9 cellular contexts compared by ENCODE assay signal in the genomic region with DNA sequence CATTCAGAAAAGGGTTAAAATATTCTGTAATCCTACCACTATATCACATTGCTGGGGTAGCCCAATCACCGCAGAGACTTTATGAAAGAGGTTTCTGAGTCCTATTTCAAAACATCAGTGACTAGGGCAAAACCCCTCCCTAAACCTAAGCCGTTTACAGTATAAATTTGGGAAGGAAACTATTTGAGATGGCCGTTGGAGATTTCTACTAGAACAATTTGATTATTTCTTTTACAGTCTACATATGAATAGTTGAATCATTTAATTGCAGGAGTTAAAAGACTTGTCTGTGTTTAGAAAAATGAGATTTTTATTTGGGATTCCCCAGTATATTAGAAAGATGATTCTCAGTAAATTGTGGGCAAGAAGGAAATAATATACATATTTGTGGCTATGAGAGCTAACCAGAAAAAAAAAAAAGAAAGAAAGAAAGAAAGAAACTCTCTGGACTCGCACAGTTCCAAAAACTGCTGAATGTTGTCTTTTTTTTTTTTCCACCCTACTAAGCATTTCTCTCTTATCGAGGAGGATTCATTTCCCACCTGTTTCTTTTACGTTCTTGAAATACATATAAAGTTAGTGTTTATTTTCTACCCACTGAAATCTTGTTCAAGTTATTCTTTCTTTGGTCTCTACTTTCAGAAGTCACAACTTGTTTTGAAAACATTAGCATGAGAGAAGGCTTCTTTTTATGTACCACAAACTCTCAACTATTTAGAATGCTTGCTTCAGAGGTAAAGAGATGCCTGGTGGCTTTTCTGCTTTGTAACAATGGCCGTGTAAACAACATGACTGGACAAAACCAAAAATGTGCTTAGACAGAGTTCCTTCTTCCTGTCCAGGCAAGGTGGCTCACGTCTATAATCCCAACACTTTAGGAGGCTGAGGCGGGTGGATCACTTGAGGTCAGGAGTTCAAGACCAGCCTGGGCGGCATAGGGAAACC.
DNase-seq lines count a peak whose midpoint lies in the region; FAIRE-seq and TF ChIP-seq lines count a peak whose summit lies in the region.
"Had no signal": no experiment of that assay in that cellular context is flagged by ENCODE, and none has a peak within 500 bp of the region (broad histone marks: within the 10 kb centered on the region; RNA-seq: fewer than 3 reads in every experiment).

No MANE protein-coding gene starts in this region.

- peaks cover 57% of the 10 kb centered on the region for H3K4me1 Mint-ChIP-seq in T-helper 1 cell treated with Interleukin-12 subunit alpha and Interleukin-12 subunit beta and Interleukin-4 antibody, amounts not matched to agents 30 μg/mL and 1 μg/mL, for 36 hours (ENCODE audit: low read depth)
- peaks cover 1% of the 10 kb centered on the region for H3K4me1 Mint-ChIP-seq in progenitor cell of endocrine pancreas (ENCODE audit: low read depth)
- no peaks in the 10 kb centered on the region for H3K4me1 Mint-ChIP-seq in endodermal cell

- peak overlapping the region; percentile 56 for H3K4me3 Mint-ChIP-seq in T-helper 1 cell treated with Interleukin-12 subunit alpha and Interleukin-12 subunit beta and Interleukin-4 antibody, amounts not matched to agents 30 μg/mL and 1 μg/mL, for 36 hours
- H3K4me3 Mint-ChIP-seq in progenitor cell of endocrine pancreas (ENCODE audit: low read depth): no peak overlapping the region
- H3K4me3 Mint-ChIP-seq in endodermal cell: no peak overlapping the region

- H3K9me3 Mint-ChIP-seq in T-helper 1 cell treated with Interleukin-12 subunit alpha and Interleukin-12 subunit beta and Interleukin-4 antibody, amounts not matched to agents 30 μg/mL and 1 μg/mL, for 36 hours: peaks cover 4% of the 10 kb centered on the region
- peaks cover 4% of the 10 kb centered on the region for H3K9me3 Mint-ChIP-seq in progenitor cell of endocrine pancreas (ENCODE audit: low read depth)
- H3K9me3 Mint-ChIP-seq in endodermal cell: peaks cover 4% of the 10 kb centered on the region

- DNase-seq in GM19239 (ENCODE audit: insufficient read length, low spot score): no peak
- DNase-seq in fibroblast of gingiva (ENCODE audit: low read depth): peak; percentile 49
- no peak for DNase-seq in cerebellum (ENCODE audit: low spot score)
- no peak for DNase-seq in NCI-H2029 (lab: John Stamatoyannopoulos, UW)
- no peak for DNase-seq in progenitor cell of endocrine pancreas (ENCODE audit: low spot score, unreplicated experiment)
- no peak for DNase-seq in endodermal cell
- DNase-seq: retina had no signal

- no peaks in the 10 kb centered on the region for H3K9me3 ChIP-seq in skeletal muscle tissue (ENCODE audit: control insufficient read depth in 3 of 3, low read length in 3 of 3)
- H3K9me3 ChIP-seq in endodermal cell (ENCODE audit: control insufficient read depth, low read length): no peaks in the 10 kb centered on the region

- peak overlapping the region; percentile 38 for H3K27ac Mint-ChIP-seq in T-helper 1 cell treated with Interleukin-12 subunit alpha and Interleukin-12 subunit beta and Interleukin-4 antibody, amounts not matched to agents 30 μg/mL and 1 μg/mL, for 36 hours
- H3K27ac Mint-ChIP-seq in progenitor cell of endocrine pancreas: no peak overlapping the region
- H3K27ac Mint-ChIP-seq in endodermal cell: no peak overlapping the region

- H3K9ac ChIP-seq in skeletal muscle tissue (ENCODE audit: low read depth in 1 of 3, low read length in 3 of 3): peak overlapping the region; percentile 32 to 70 (median 68)
- H3K9ac ChIP-seq in endodermal cell (ENCODE audit: extremely low read depth, low read length, poor library complexity, severe bottlenecking): no peak overlapping the region

- no peaks in the 10 kb centered on the region for H3K27me3 ChIP-seq in skeletal muscle tissue (ENCODE audit: control insufficient read depth in 3 of 3, insufficient read depth in 3 of 3, low read length in 3 of 3)
- no peaks in the 10 kb centered on the region for H3K27me3 ChIP-seq in endodermal cell (ENCODE audit: control insufficient read depth, insufficient read depth, low read length, poor library complexity, severe bottlenecking)

- WGBS in endodermal cell (ENCODE audit: insufficient coverage in 1 of 2, insufficient read length in 1 of 2), 2 experiments: 79 to 89% methylated on average over 2 to 8 of the region's 10 CpGs

- H3K27ac ChIP-seq in skeletal muscle tissue (ENCODE audit: low read depth, low read length): peak overlapping the region; percentile 37
- H3K27ac ChIP-seq in endodermal cell (ENCODE audit: low read depth, low read length): no peak overlapping the region

- H3K36me3 ChIP-seq in skeletal muscle tissue (ENCODE audit: control insufficient read depth in 3 of 3, insufficient read depth in 3 of 3, low read length in 3 of 3) (no peaks in the 10 kb centered on the region), endodermal cell (ENCODE audit: control insufficient read depth, insufficient read depth, low read length) (no peaks in the 10 kb centered on the region)

- no peaks in the 10 kb centered on the region for H3K27me3 Mint-ChIP-seq in T-helper 1 cell treated with Interleukin-12 subunit alpha and Interleukin-12 subunit beta and Interleukin-4 antibody, amounts not matched to agents 30 μg/mL and 1 μg/mL, for 36 hours (ENCODE audit: low read depth)
- H3K27me3 Mint-ChIP-seq in progenitor cell of endocrine pancreas (peaks cover 4% of the 10 kb centered on the region), endodermal cell (ENCODE audit: insufficient read depth) (no peaks in the 10 kb centered on the region)

- TF ChIP-seq CTCF in progenitor cell of endocrine pancreas (IDR thresholded peaks at IDR 0.05; ENCODE audit: unreplicated experiment): no peak
- no peak for TF ChIP-seq CTCF in endodermal cell (conservative IDR thresholded peaks at IDR 0.05)

- H3K36me3 Mint-ChIP-seq in T-helper 1 cell treated with Interleukin-12 subunit alpha and Interleukin-12 subunit beta and Interleukin-4 antibody, amounts not matched to agents 30 μg/mL and 1 μg/mL, for 36 hours (ENCODE audit: low read depth): peaks cover 66% of the 10 kb centered on the region
- H3K36me3 Mint-ChIP-seq in progenitor cell of endocrine pancreas (ENCODE audit: insufficient read depth) (peaks cover 4% of the 10 kb centered on the region), endodermal cell (ENCODE audit: low read depth) (no peaks in the 10 kb centered on the region)

- H3K4me3 ChIP-seq in skeletal muscle tissue (ENCODE audit: low read length in 3 of 3) (peak overlapping the region; percentile 17 to 49 (median 44)), endodermal cell (ENCODE audit: low read length) (no peak overlapping the region)

- FAIRE-seq in GM19239 (lab: Jason Lieb, UNC): peak; percentile 71

- peaks cover 8 to 16% (median 14%) of the 10 kb centered on the region in 3 donors for H3K4me1 ChIP-seq in skeletal muscle tissue (ENCODE audit: control insufficient read depth in 3 of 3, insufficient read depth in 3 of 3, low read length in 3 of 3)
- H3K4me1 ChIP-seq in endodermal cell (ENCODE audit: control insufficient read depth, insufficient read depth, low read length): no peaks in the 10 kb centered on the region
